Comparison of ENCODE assay signal across 9 cellular contexts in genomic region chr13:88948501-88948900, GRCh38.
"Had no signal": no experiment of that assay in that cellular context is flagged by ENCODE, and none has a peak within 500 bp of the region (broad histone marks: within the 10 kb centered on the region; RNA-seq: fewer than 3 reads in every experiment).

No MANE protein-coding gene starts in this region.

- H3K36me3 ChIP-seq: HAP-1 had no signal

- H3K27ac ChIP-seq: GM23248 had no signal

- DNase-seq: GM23248, GOT3, H7, HFFc6, IMR-90, KG1 had no signal

- H3K4me3 ChIP-seq: GM23248, HAP-1, K562 had no signal

- H3K4me1 ChIP-seq: HAP-1 had no signal

- ATAC-seq: HCT116, K562 had no signal
